In the genomic region with DNA sequence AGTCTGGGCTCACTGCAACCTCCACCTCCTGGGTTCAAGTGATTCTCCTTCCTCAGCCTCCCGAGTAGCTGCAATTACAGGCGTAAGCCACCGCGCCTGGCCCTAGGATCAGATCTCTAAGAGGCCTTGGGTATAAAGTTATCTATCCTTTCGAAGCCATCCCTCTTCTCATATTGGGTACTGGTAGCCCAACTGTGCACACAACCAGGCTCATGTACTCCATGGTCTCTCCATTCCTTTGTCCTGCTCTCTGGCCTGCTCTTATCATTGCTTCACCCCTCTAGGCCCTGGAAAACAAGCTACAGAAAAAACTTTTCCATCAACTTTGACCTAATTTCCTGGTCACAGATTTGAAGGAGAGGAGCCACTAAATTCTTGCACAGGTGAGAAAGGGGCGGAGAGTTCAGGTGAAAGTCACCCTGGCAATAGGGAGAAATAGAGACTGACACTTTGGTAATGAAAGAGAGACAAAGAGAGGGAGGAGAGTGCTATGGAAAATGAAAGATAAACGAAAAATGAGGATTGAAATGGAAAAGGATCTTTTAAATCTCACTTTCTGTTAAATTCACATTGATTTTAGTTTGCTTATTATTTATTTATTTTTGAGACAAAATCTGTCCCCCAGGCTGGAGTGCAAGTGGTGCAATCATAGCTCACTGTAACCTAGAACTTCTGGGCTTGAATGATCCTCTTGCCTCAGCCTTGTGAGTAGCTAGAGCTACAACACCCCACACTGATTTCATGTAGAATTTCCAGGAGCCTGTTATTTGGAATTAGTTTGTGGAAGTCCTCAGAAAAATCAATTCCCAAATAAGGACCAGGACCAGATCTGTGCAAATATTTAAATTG, we compare ENCODE assay signal across 1 cellular context.
TF ChIP-seq lines count a peak whose summit lies in the region.

No MANE protein-coding gene starts in this region.

TF ChIP-seq in K562, 482 proteins besides CTCF, POLR2A, EP300 and RAD21 (continued from another document and continues in another):
- TF ChIP-seq DMBX1 (CRISPR knock-in tag; IDR thresholded peaks at IDR 0.05; ENCODE audit: borderline replicate concordance) (no peak), SUPT5H (IDR thresholded peaks at IDR 0.05) (peak; percentile 30), SRSF7 (optimal IDR thresholded peaks at IDR 0.05; ENCODE audit: low read depth, low read length) (no peak), ASH1L (IDR thresholded peaks at IDR 0.05; ENCODE audit: borderline replicate concordance, low read depth, partially characterized antibody) (no peak), GATAD2A (IDR thresholded peaks at IDR 0.05) (no peak), ESRRB (CRISPR knock-in tag; IDR thresholded peaks at IDR 0.05; ENCODE audit: borderline replicate concordance) (peak; percentile 80; the same call in 1 of the 2 replicates), RBM22 (IDR thresholded peaks at IDR 0.05; ENCODE audit: low read depth, low read length, poor library complexity, severe bottlenecking) (no peak), ZNF124 (CRISPR knock-in tag; IDR thresholded peaks at IDR 0.05) (no peak), ARHGAP35 (IDR thresholded peaks at IDR 0.05; ENCODE audit: partially characterized antibody) (no peak), FOXA1 (IDR thresholded peaks at IDR 0.05; ENCODE audit: borderline replicate concordance) (no peak), ZNF431 (CRISPR knock-in tag; IDR thresholded peaks at IDR 0.05) (no peak), CBX5 (IDR thresholded peaks at IDR 0.05; ENCODE audit: borderline replicate concordance, low read depth) (no peak), ZFP1 (CRISPR knock-in tag; IDR thresholded peaks at IDR 0.05) (no peak), COPS2 (conservative IDR thresholded peaks at IDR 0.05) (no peak), TARDBP (IDR thresholded peaks at IDR 0.05) (no peak), PYGO2 (tag; IDR thresholded peaks at IDR 0.05) (no peak), SMARCC2 (IDR thresholded peaks at IDR 0.05; ENCODE audit: low read depth) (no peak), NFE2 (IDR thresholded peaks at IDR 0.05; ENCODE audit: low read depth) (no peak), WHSC1 (IDR thresholded peaks at IDR 0.05; ENCODE audit: low read length) (no peak)
- TF ChIP-seq, protein P1, sequence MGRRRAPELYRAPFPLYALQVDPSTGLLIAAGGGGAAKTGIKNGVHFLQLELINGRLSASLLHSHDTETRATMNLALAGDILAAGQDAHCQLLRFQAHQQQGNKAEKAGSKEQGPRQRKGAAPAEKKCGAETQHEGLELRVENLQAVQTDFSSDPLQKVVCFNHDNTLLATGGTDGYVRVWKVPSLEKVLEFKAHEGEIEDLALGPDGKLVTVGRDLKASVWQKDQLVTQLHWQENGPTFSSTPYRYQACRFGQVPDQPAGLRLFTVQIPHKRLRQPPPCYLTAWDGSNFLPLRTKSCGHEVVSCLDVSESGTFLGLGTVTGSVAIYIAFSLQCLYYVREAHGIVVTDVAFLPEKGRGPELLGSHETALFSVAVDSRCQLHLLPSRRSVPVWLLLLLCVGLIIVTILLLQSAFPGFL (CRISPR knock-in tag; IDR thresholded peaks at IDR 0.05), result no peak
- TF ChIP-seq, protein P2, sequence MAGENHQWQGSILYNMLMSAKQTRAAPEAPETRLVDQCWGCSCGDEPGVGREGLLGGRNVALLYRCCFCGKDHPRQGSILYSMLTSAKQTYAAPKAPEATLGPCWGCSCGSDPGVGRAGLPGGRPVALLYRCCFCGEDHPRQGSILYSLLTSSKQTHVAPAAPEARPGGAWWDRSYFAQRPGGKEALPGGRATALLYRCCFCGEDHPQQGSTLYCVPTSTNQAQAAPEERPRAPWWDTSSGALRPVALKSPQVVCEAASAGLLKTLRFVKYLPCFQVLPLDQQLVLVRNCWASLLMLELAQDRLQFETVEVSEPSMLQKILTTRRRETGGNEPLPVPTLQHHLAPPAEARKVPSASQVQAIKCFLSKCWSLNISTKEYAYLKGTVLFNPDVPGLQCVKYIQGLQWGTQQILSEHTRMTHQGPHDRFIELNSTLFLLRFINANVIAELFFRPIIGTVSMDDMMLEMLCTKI (IDR thresholded peaks at IDR 0.05; ENCODE audit: partially characterized antibody), result no peak
- TF ChIP-seq, protein P3, sequence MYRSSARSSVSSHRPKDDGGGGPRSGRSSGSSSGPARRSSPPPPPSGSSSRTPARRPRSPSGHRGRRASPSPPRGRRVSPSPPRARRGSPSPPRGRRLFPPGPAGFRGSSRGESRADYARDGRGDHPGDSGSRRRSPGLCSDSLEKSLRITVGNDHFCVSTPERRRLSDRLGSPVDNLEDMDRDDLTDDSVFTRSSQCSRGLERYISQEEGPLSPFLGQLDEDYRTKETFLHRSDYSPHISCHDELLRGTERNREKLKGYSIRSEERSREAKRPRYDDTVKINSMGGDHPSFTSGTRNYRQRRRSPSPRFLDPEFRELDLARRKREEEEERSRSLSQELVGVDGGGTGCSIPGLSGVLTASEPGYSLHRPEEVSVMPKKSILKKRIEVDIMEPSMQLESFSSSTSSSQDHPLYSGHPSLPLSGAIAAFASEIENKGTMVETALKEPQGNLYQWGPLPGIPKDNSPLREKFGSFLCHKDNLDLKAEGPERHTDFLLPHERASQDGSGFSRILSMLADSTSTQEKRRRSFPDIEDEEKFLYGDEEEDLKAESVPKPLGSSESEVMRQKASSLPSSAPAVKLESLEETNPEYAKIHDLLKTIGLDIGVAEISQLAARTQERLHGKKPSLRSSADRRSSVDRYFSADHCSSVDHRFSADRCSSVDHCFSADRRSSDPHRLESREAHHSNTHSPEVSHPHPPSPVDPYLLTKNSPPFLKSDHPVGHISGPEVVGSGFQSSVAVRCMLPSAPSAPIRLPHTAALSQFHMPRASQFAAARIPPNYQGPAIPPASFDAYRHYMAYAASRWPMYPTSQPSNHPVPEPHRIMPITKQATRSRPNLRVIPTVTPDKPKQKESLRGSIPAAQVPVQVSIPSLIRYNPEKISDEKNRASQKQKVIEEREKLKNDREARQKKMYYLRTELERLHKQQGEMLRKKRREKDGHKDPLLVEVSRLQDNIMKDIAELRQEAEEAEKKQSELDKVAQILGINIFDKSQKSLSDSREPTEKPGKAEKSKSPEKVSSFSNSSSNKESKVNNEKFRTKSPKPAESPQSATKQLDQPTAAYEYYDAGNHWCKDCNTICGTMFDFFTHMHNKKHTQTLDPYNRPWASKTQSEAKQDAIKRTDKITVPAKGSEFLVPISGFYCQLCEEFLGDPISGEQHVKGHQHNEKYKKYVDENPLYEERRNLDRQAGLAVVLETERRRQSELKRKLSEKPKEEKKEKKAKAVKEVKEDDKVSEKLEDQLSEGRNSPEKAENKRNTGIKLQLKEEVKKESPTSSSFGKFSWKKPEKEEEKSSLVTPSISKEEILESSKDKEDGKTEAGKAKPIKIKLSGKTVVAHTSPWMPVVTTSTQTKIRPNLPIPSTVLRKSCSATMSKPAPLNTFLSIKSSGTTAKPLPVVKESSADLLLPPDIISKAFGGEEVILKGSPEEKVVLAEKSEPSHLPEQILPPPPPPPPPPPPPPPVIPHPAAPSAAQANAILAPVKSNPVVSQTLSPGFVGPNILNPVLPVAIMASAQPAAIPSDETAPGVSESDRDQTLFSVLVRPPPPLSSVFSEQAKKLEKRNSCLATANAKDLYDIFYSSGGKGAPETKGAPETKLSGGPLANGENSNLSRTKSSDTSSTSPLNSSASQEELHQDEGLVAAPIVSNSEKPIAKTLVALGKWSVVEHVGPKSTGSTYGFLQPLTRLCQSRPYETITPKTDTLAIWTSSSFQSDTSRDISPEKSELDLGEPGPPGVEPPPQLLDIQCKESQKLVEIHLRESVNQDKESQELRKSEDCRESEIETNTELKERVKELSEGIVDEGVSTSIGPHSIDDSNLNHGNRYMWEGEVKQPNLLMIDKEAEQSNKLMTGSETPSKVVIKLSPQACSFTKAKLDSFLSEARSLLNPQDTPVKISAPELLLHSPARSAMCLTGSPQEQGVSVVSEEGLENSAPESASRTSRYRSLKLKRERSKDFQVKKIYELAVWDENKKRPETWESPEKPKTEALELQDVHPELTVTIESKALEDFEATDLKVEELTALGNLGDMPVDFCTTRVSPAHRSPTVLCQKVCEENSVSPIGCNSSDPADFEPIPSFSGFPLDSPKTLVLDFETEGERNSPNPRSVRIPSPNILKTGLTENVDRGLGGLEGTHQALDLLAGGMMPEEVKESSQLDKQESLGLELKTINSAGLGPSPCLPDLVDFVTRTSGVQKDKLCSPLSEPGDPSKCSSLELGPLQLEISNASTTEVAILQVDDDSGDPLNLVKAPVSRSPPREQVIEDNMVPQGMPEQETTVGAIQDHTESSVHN (IDR thresholded peaks at IDR 0.05; ENCODE audit: borderline replicate concordance in 1 of 2, low read depth in 1 of 2), result 0 out of 4 replicates have a peak, but pooled peaks of 1 of the 2 experiments have one; percentile 11
- TF ChIP-seq, protein P4, sequence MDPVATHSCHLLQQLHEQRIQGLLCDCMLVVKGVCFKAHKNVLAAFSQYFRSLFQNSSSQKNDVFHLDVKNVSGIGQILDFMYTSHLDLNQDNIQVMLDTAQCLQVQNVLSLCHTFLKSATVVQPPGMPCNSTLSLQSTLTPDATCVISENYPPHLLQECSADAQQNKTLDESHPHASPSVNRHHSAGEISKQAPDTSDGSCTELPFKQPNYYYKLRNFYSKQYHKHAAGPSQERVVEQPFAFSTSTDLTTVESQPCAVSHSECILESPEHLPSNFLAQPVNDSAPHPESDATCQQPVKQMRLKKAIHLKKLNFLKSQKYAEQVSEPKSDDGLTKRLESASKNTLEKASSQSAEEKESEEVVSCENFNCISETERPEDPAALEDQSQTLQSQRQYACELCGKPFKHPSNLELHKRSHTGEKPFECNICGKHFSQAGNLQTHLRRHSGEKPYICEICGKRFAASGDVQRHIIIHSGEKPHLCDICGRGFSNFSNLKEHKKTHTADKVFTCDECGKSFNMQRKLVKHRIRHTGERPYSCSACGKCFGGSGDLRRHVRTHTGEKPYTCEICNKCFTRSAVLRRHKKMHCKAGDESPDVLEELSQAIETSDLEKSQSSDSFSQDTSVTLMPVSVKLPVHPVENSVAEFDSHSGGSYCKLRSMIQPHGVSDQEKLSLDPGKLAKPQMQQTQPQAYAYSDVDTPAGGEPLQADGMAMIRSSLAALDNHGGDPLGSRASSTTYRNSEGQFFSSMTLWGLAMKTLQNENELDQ (CRISPR knock-in tag; IDR thresholded peaks at IDR 0.05; ENCODE audit: borderline replicate concordance), result no peak
- TF ChIP-seq, protein P5, sequence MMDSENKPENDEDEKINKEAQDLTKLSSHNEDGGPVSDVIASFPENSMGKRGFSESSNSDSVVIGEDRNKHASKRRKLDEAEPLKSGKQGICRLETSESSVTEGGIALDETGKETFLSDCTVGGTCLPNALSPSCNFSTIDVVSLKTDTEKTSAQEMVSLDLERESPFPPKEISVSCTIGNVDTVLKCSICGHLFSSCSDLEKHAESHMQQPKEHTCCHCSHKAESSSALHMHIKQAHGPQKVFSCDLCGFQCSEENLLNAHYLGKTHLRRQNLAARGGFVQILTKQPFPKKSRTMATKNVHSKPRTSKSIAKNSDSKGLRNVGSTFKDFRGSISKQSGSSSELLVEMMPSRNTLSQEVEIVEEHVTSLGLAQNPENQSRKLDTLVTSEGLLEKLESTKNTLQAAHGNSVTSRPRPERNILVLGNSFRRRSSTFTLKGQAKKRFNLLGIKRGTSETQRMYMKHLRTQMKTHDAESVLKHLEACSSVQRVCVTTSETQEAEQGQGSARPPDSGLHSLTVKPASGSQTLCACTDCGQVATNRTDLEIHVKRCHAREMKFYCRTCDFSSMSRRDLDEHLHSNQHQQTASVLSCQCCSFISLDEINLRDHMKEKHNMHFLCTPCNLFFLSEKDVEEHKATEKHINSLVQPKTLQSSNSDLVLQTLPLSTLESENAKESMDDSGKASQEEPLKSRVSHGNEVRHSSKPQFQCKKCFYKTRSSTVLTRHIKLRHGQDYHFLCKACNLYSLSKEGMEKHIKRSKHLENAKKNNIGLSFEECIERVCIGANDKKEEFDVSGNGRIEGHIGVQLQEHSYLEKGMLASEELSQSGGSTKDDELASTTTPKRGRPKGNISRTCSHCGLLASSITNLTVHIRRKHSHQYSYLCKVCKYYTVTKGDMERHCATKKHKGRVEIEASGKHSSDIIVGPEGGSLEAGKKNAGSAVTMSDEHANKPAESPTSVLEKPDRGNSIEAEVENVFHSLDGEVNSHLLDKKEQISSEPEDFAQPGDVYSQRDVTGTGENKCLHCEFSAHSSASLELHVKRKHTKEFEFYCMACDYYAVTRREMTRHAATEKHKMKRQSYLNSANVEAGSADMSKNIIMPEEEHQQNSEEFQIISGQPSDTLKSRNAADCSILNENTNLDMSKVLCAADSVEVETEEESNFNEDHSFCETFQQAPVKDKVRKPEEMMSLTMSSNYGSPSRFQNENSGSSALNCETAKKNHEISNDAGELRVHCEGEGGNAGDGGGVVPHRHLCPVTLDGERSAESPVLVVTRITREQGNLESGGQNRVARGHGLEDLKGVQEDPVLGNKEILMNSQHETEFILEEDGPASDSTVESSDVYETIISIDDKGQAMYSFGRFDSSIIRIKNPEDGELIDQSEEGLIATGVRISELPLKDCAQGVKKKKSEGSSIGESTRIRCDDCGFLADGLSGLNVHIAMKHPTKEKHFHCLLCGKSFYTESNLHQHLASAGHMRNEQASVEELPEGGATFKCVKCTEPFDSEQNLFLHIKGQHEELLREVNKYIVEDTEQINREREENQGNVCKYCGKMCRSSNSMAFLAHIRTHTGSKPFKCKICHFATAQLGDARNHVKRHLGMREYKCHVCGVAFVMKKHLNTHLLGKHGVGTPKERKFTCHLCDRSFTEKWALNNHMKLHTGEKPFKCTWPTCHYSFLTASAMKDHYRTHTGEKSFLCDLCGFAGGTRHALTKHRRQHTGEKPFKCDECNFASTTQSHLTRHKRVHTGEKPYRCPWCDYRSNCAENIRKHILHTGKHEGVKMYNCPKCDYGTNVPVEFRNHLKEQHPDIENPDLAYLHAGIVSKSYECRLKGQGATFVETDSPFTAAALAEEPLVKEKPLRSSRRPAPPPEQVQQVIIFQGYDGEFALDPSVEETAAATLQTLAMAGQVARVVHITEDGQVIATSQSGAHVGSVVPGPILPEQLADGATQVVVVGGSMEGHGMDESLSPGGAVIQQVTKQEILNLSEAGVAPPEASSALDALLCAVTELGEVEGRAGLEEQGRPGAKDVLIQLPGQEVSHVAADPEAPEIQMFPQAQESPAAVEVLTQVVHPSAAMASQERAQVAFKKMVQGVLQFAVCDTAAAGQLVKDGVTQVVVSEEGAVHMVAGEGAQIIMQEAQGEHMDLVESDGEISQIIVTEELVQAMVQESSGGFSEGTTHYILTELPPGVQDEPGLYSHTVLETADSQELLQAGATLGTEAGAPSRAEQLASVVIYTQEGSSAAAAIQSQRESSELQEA (IDR thresholded peaks at IDR 0.05; ENCODE audit: low read depth), result no peak
- TF ChIP-seq, protein P6, sequence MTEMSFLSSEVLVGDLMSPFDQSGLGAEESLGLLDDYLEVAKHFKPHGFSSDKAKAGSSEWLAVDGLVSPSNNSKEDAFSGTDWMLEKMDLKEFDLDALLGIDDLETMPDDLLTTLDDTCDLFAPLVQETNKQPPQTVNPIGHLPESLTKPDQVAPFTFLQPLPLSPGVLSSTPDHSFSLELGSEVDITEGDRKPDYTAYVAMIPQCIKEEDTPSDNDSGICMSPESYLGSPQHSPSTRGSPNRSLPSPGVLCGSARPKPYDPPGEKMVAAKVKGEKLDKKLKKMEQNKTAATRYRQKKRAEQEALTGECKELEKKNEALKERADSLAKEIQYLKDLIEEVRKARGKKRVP (CRISPR knock-in tag; IDR thresholded peaks at IDR 0.05), result peak; percentile 24; the same call in 1 of the 2 replicates
- TF ChIP-seq, protein P7, sequence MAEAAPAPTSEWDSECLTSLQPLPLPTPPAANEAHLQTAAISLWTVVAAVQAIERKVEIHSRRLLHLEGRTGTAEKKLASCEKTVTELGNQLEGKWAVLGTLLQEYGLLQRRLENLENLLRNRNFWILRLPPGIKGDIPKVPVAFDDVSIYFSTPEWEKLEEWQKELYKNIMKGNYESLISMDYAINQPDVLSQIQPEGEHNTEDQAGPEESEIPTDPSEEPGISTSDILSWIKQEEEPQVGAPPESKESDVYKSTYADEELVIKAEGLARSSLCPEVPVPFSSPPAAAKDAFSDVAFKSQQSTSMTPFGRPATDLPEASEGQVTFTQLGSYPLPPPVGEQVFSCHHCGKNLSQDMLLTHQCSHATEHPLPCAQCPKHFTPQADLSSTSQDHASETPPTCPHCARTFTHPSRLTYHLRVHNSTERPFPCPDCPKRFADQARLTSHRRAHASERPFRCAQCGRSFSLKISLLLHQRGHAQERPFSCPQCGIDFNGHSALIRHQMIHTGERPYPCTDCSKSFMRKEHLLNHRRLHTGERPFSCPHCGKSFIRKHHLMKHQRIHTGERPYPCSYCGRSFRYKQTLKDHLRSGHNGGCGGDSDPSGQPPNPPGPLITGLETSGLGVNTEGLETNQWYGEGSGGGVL (CRISPR knock-in tag; IDR thresholded peaks at IDR 0.05), result no peak
